ENCODE assay signal across 20 cellular contexts in the genomic region with DNA sequence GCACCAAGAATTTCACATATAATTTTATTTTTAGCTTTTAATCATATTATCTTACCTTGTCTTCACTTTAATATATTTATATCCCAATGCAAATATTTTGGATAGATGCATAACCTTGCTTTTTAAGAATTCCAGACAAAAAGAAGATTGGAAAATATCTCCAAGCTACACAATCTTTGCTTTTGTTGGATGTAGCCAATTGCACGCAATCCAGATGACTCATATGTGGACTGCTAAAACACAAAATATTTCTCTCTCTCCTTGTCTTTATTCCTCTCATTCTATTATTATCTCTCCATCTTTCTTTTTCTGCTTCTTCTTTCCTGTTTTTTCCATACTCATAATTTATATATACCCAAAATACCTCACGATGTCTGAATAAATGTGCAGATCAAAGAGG.
DNase-seq lines count a peak whose midpoint lies in the region; ATAC-seq and TF ChIP-seq lines count a peak whose summit lies in the region.
"Had no signal": no experiment of that assay in that cellular context is flagged by ENCODE, and none has a peak within 500 bp of the region (broad histone marks: within the 10 kb centered on the region; RNA-seq: fewer than 3 reads in every experiment).

No MANE protein-coding gene starts in this region.

- ATAC-seq in HG03457 (IDR thresholded peaks at IDR 0.05; ENCODE audit: unreplicated experiment), result no peak
- ATAC-seq: activated CD8-positive, alpha-beta memory T cell treated with anti-CD3 and anti-CD28 coated beads, Interleukin-2, amount 10 ng/mL, durations not matched to agents 7 days and 5 days; naive thymus-derived CD8-positive, alpha-beta T cell had no signal

- no peak for TF ChIP-seq CTCF in fibroblast of mammary gland (conservative IDR thresholded peaks at IDR 0.05; ENCODE audit: control insufficient read depth, insufficient read depth, low read depth, low read length)

- peak; percentile 34 for DNase-seq in GM04503 (ENCODE audit: low read depth)
- DNase-seq in amniotic epithelial cell (ENCODE audit: low read depth), result peak; percentile 11
- peak; percentile 60 for DNase-seq in fibroblast of mammary gland (ENCODE audit: low read depth)
- peak; percentile 66 for DNase-seq in stromal cell of bone marrow (ENCODE audit: low read depth)
- no peak for DNase-seq in anterior cingulate cortex (lab: John Stamatoyannopoulos, UW)
- DNase-seq in OCI-M1 (lab: John Stamatoyannopoulos, UW), result no peak
- DNase-seq: activated CD4-positive, alpha-beta T cell treated with anti-CD3 and anti-CD28 coated beads for 4 hours; activated CD8-positive, alpha-beta memory T cell treated with anti-CD3 and anti-CD28 coated beads, Interleukin-2, amount 10 ng/mL, durations not matched to agents 7 days and 5 days; activated effector memory CD4-positive, alpha-beta T cell treated with Interleukin-2 at 50 U/mL for 16 hours; BE2C; dorsolateral prefrontal cortex; erythroblast; heart left ventricle; immature natural killer cell; naive thymus-derived CD8-positive, alpha-beta T cell; NCI-H1436; sigmoid colon; stimulated activated CD4-positive, alpha-beta T cell treated with anti-CD3 and anti-CD28 coated beads, Interleukin-2, amount 100 ng/mL, for 24 hours had no signal

- H3K4me3 ChIP-seq in fibroblast of mammary gland (ENCODE audit: control insufficient read depth, low read depth, low read length), result no peak overlapping the region
- H3K4me3 ChIP-seq: dorsolateral prefrontal cortex, heart left ventricle, lung, sigmoid colon had no signal

Comparison
In these comparisons a context has a peak if more than half of its experiments do, and no peak if none do; other contexts are left out.
1. DNase-seq: peak in GM04503 (single experiment), amniotic epithelial cell (single experiment), fibroblast of mammary gland (single experiment) and stromal cell of bone marrow (single experiment); none in anterior cingulate cortex (0 of 58) and OCI-M1 (single experiment).